In genomic region chr6:72580950-72581349, GRCh38 we compare ENCODE assay signal across 1 cellular context. TPM values are rescaled to one million over a fixed set of nuclear protein-coding genes. Genes with fewer than 3 reads are reported as not detected.
"Had no signal": no experiment of that assay in that cellular context is flagged by ENCODE, and none has a peak within 500 bp of the region (broad histone marks: within the 10 kb centered on the region; RNA-seq: fewer than 3 reads in every experiment).

No MANE protein-coding gene starts in this region.

RNA-seq across cellular contexts. Expression of gene KCNQ5, which starts 40.9 kb away (rescaled TPM):
- total RNA-seq: G401 had no signal
